ENCODE assay signal across 13 cellular contexts in the genomic region with DNA sequence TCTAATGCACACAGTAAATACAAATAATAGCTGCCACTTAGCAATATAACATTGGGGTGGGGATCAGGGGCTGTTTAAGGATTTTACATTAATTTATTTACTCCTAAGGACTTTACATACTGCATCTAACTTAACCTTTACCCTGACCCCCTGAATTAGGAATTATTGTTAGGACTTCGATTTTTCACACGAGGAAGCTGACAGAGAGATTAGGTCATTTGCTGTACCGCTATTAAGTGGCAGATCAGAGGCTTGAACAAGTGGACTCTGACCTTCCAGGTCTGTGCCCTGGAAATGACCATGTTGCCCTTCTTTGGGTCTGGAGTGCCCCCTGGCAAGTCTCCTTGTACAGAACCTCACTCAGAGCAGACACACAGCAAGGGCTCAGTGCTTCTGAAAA. TPM values are rescaled to one million over a fixed set of nuclear protein-coding genes. Genes with fewer than 3 reads are reported as not detected.
DNase-seq lines count a peak whose midpoint lies in the region; ATAC-seq, FAIRE-seq and TF ChIP-seq lines count a peak whose summit lies in the region.
"Had no signal": no experiment of that assay in that cellular context is flagged by ENCODE, and none has a peak within 500 bp of the region (broad histone marks: within the 10 kb centered on the region; RNA-seq: fewer than 3 reads in every experiment).

No MANE protein-coding gene starts in this region.

- intact Hi-C loops in HepG2 (cut with micrococcal nuclease; ENCODE audit: unreplicated experiment): loop anchor here (1.0 kb wide), 2 partner anchors 27 to 104 kb away; no protein-coding TSS in a partner anchor

- H2AFZ ChIP-seq in HepG2 (ENCODE audit: low read length): no peak overlapping the region
- H2AFZ ChIP-seq: GM23248 had no signal

- H3K4me1 ChIP-seq in HUES64 (ENCODE audit: insufficient read depth, low read length) (peaks cover 12% of the 10 kb centered on the region; the same call in 1 of the 2 replicates), HepG2 (ENCODE audit: insufficient read depth, low read length) (peaks cover 52% of the 10 kb centered on the region)

- no peak for DNase-seq in T-helper 17 cell
- peak; percentile 50 for DNase-seq in HepG2 (ENCODE audit: low spot score)
- DNase-seq in activated naive CD4-positive, alpha-beta T cell treated with Interleukin-2 at 50 U/mL for 16 hours: no peak
- DNase-seq in NK-92 treated with Interleukin-12 subunit alpha and Interleukin-12 subunit beta, amount 100 ng/mL, for 24 hours (lab: John Stamatoyannopoulos, UW): no peak
- DNase-seq in DMS79 (lab: John Stamatoyannopoulos, UW): no peak

- TF ChIP-seq POLR2A in HepG2 (IDR thresholded peaks at IDR 0.05; ENCODE audit: insufficient read depth in 1 of 2, low read depth in 2 of 2, low read length in 2 of 2): no peak

- H3K4me2 ChIP-seq in HepG2 (ENCODE audit: low read depth, low read length): no peak overlapping the region

- H4K20me1 ChIP-seq in HepG2 (ENCODE audit: insufficient read depth, low read length): no peaks in the 10 kb centered on the region

- peak; percentile 25; the same call in 1 of the 2 replicates for TF ChIP-seq CTCF in HepG2 (CRISPR knock-in tag; IDR thresholded peaks at IDR 0.05)

- H3K36me3 Mint-ChIP-seq in T-helper 17 cell (ENCODE audit: low read depth): peaks cover 7% of the 10 kb centered on the region
- H3K36me3 Mint-ChIP-seq: CD8-positive, alpha-beta T cell had no signal

- TF ChIP-seq EP300 in HepG2 (IDR thresholded peaks at IDR 0.05; ENCODE audit: low read depth in 2 of 2, low read length in 2 of 2): no peak
- no peak for TF ChIP-seq EP300 in HepG2 (CRISPR knock-in tag; IDR thresholded peaks at IDR 0.05; ENCODE audit: borderline replicate concordance)

- FAIRE-seq in HepG2 (lab: Jason Lieb, UNC): no peak
- FAIRE-seq: G401.6, GM12878, GM18507 had no signal

- H3K9me3 ChIP-seq in HUES64 (ENCODE audit: insufficient read depth, low read depth, low read length) (no peaks in the 10 kb centered on the region), T-helper 17 cell (ENCODE audit: control insufficient read depth, low read length, poor library complexity, severe bottlenecking) (no peaks in the 10 kb centered on the region), HepG2 (ENCODE audit: low read length) (no peaks in the 10 kb centered on the region)
- H3K9me3 ChIP-seq: Caco-2 had no signal

- no TSS peak for BruUV-seq in HepG2 (replicated peaks; lab: Mats Ljungman, UMichigan)

- POLR2A ChIA-PET in HepG2 (lab: Yijun Ruan, JAX): no interaction called here

- TF ChIP-seq RAD21 in HepG2 (CRISPR knock-in tag; IDR thresholded peaks at IDR 0.05): no peak

- peaks cover 30% of the 10 kb centered on the region for H3K27me3 Mint-ChIP-seq in T-helper 17 cell

- H3K27me3 ChIP-seq in HUES64 (ENCODE audit: insufficient read depth, low read length) (peaks cover 2% of the 10 kb centered on the region; the same call in 1 of the 2 replicates), HepG2 (ENCODE audit: control insufficient read depth in 1 of 2, insufficient read depth in 2 of 2, low read length in 2 of 2) (peaks cover 2 to 22% of the 10 kb centered on the region in 2 experiments; a peak in 3 of 5 replicates)

- peak overlapping the region; percentile 16; the same call in 1 of the 2 replicates for H3K27ac ChIP-seq in HUES64 (ENCODE audit: low read depth, low read length)
- H3K27ac ChIP-seq in HepG2 (ENCODE audit: extremely low read length, insufficient read depth, low read length): no peak overlapping the region
- H3K27ac ChIP-seq: GM23248 had no signal

- H3K27ac Mint-ChIP-seq in T-helper 17 cell: peak overlapping the region; percentile 85
- H3K27ac Mint-ChIP-seq: H9 had no signal

- peaks cover 24% of the 10 kb centered on the region for H3K4me1 Mint-ChIP-seq in T-helper 17 cell

- no peak for ATAC-seq in T-helper 17 cell
- no peak for ATAC-seq in HepG2

- peak overlapping the region; percentile 63 for H3K4me3 Mint-ChIP-seq in T-helper 17 cell

- H3K36me3 ChIP-seq in HUES64 (ENCODE audit: insufficient read depth, low read length) (no peaks in the 10 kb centered on the region), HepG2 (replicated peaks in 1 of 2; ENCODE audit: control insufficient read depth in 1 of 2, insufficient read depth in 2 of 2, low read length in 2 of 2) (no peaks in the 10 kb centered on the region)

- CTCF ChIA-PET in HepG2 (lab: Yijun Ruan, JAX; ENCODE audit: low intra/inter-chr PET ratio, low total read pairs): no interaction called here

- no peaks in the 10 kb centered on the region for H3K79me2 ChIP-seq in HepG2 (ENCODE audit: insufficient read depth, low read length)

- H3K9ac ChIP-seq in HUES64 (ENCODE audit: low read depth, low read length) (no peak overlapping the region), HepG2 (ENCODE audit: insufficient read depth, low read depth, low read length) (no peak overlapping the region)
- H3K9ac ChIP-seq: GM23248 had no signal

- in situ Hi-C loops in HepG2 (cut with HindIII; ENCODE audit: extremely low pct_ligation_motif_present, low pct_unique_long_range_greater_than_20kb): no loop called here

- H3K4me3 ChIP-seq in HUES64 (ENCODE audit: low read length) (no peak overlapping the region), HepG2 (replicated peaks in 1 of 3; ENCODE audit: insufficient read depth in 1 of 3, low read depth in 2 of 3, low read length in 3 of 3) (no peak overlapping the region)
- H3K4me3 ChIP-seq: GM12878 had no signal

- WGBS in HUES64: 91% methylated on average over 3 of the region's 3 CpGs
- 0% methylated on average over 3 of the region's 3 CpGs for WGBS in HepG2 (ENCODE audit: low lambda C conversion rate)

TF ChIP-seq in HepG2, 621 proteins besides CTCF, POLR2A, EP300 and RAD21 (continues in another document):
- TF ChIP-seq RARA (CRISPR knock-in tag; IDR thresholded peaks at IDR 0.05) (peak; percentile 48; the same call in 1 of the 2 replicates), ONECUT2 (CRISPR knock-in tag; IDR thresholded peaks at IDR 0.05) (peak; percentile 68; the same call in 1 of the 2 replicates), PITX1 (CRISPR knock-in tag; IDR thresholded peaks at IDR 0.05) (peak; percentile 82), HHEX (CRISPR knock-in tag; IDR thresholded peaks at IDR 0.05) (peak; percentile 88), POLR2AphosphoS2 (IDR thresholded peaks at IDR 0.05; ENCODE audit: low read depth, low read length) (no peak), SIN3B (IDR thresholded peaks at IDR 0.05; ENCODE audit: low read length) (no peak), NR2F1 (CRISPR knock-in tag; IDR thresholded peaks at IDR 0.05) (peak in 1 of 2 experiments; percentile 63; a peak in 2 of 4 replicates), FOXP1 (IDR thresholded peaks at IDR 0.05) (no peak), FOXP1 (CRISPR knock-in tag; IDR thresholded peaks at IDR 0.05) (0 out of 2 replicates have a peak, but pooled peaks have one; percentile 15), ZNF230 (CRISPR knock-in tag; IDR thresholded peaks at IDR 0.05) (no peak), TBX3 (IDR thresholded peaks at IDR 0.05; ENCODE audit: borderline replicate concordance) (peak; percentile 65; the same call in 1 of the 2 replicates), NR2F2 (IDR thresholded peaks at IDR 0.05; ENCODE audit: borderline replicate concordance, low read depth) (peak; percentile 87)
- TF ChIP-seq, protein P1, sequence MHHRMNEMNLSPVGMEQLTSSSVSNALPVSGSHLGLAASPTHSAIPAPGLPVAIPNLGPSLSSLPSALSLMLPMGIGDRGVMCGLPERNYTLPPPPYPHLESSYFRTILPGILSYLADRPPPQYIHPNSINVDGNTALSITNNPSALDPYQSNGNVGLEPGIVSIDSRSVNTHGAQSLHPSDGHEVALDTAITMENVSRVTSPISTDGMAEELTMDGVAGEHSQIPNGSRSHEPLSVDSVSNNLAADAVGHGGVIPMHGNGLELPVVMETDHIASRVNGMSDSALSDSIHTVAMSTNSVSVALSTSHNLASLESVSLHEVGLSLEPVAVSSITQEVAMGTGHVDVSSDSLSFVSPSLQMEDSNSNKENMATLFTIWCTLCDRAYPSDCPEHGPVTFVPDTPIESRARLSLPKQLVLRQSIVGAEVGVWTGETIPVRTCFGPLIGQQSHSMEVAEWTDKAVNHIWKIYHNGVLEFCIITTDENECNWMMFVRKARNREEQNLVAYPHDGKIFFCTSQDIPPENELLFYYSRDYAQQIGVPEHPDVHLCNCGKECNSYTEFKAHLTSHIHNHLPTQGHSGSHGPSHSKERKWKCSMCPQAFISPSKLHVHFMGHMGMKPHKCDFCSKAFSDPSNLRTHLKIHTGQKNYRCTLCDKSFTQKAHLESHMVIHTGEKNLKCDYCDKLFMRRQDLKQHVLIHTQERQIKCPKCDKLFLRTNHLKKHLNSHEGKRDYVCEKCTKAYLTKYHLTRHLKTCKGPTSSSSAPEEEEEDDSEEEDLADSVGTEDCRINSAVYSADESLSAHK (CRISPR knock-in tag; IDR thresholded peaks at IDR 0.05; ENCODE audit: borderline replicate concordance): no peak

RNA-seq across cellular contexts. Expression of a gene that starts 5.2 kb away (rescaled TPM):
- 24.0 TPM for polyA plus RNA-seq in HUES64 (2013, experiment 1 of 2)
- 26.3 TPM for polyA plus RNA-seq in HUES64 (2013, experiment 2 of 2)
- total RNA-seq in T-helper 17 cell: 100 to 1,000 TPM; 104 to 107 TPM
- total RNA-seq in HepG2 (2016; rRNA removed; fragmentation: Illumina TruSeq; extraction: Trizol): 35.7 and 42.8 TPM in 2 replicates
- total RNA-seq in HepG2 (2016; cell fraction: cytosol; rRNA removed; fragmentation: Illumina TruSeq; extraction: Trizol; ENCODE audit: low read depth): 13.2 and 13.6 TPM in 2 replicates
- total RNA-seq in HepG2 (2016; cell fraction: insoluble cytoplasmic fraction; rRNA removed; fragmentation: Illumina TruSeq; extraction: Trizol): 37.9 and 41.5 TPM in 2 replicates
- total RNA-seq in HepG2 (2016; cell fraction: membrane; rRNA removed; fragmentation: Illumina TruSeq; extraction: Trizol): 26.7 and 30.9 TPM in 2 replicates
- 40.9 and 42.4 TPM in 2 replicates for total RNA-seq in HepG2 (2016; cell fraction: nucleus; rRNA removed; fragmentation: Illumina TruSeq; extraction: Trizol)
- polyA plus RNA-seq in HepG2 (2011; rRNA removed): 30.6 and 41.5 TPM in 2 replicates
- 30.0 and 34.9 TPM in 2 replicates for polyA plus RNA-seq in HepG2 (2011; cell fraction: cytosol; rRNA removed)
- 50.8 and 59.8 TPM in 2 replicates for polyA plus RNA-seq in HepG2 (2011; cell fraction: nucleus; rRNA removed)
- polyA plus RNA-seq in HepG2 (2012): 29.1 and 29.9 TPM in 2 replicates
- 3.6 and 4.5 TPM in 2 replicates for polyA plus RNA-seq in HepG2 (2016; cell fraction: cytosol; fragmentation: Illumina TruSeq; extraction: Trizol; ENCODE audit: low read depth)
- 42.7 and 43.4 TPM in 2 replicates for polyA plus RNA-seq in HepG2 (2016; cell fraction: insoluble cytoplasmic fraction; fragmentation: Illumina TruSeq; extraction: Trizol; ENCODE audit: low read depth)
- polyA plus RNA-seq in HepG2 (2016; cell fraction: membrane; fragmentation: Illumina TruSeq; extraction: Trizol; ENCODE audit: low read depth): 9.8 and 11.9 TPM in 2 replicates
- polyA plus RNA-seq in HepG2 (2016; cell fraction: nucleus; fragmentation: Illumina TruSeq; extraction: Trizol; ENCODE audit: insufficient read depth, low read depth): 92.2 and 100 TPM in 2 replicates
- polyA minus RNA-seq in HepG2 (2011; rRNA and poly(A)+ RNA removed; ENCODE audit: low replicate concordance): 68.1 and 91.6 TPM in 2 replicates
- polyA minus RNA-seq in HepG2 (2011; cell fraction: cytosol; rRNA and poly(A)+ RNA removed): 23.7 and 37.7 TPM in 2 replicates
- 38.2 and 50.8 TPM in 2 replicates for polyA minus RNA-seq in HepG2 (2011; cell fraction: nucleus; rRNA and poly(A)+ RNA removed)
